Comparison of ENCODE assay signal across 28 cellular contexts in the genomic region with DNA sequence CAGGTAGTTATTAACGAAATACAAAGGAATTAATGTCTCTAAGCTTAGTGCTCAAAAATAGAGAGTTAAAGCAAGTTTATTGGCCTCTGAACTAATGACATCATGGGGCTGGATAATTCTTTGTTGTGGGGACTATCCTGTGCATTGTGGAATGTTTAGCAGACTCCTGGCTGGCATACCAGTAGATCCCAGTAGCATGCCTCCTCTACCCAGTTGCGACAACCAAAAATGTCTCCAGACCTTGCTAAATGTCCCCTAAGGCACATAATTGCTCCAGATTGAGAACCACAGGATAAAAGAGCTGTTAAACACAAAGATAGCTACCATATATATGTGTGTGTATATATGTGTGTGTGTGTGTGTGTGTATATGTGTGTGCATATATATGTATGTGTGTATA.
DNase-seq lines count a peak whose midpoint lies in the region; ATAC-seq, FAIRE-seq and TF ChIP-seq lines count a peak whose summit lies in the region.
"Had no signal": no experiment of that assay in that cellular context is flagged by ENCODE, and none has a peak within 500 bp of the region (broad histone marks: within the 10 kb centered on the region; RNA-seq: fewer than 3 reads in every experiment).

No MANE protein-coding gene starts in this region.

- FAIRE-seq in HepG2 (lab: Jason Lieb, UNC) = no peak
- FAIRE-seq in astrocyte (lab: Jason Lieb, UNC) = no peak
- FAIRE-seq: A204.1, GM12878, GM12892, GM18507, GM19239 had no signal

- H4K12ac ChIP-seq in trophoblast cell (ENCODE audit: low read depth, low read length) = no peak overlapping the region

- no peaks in the 10 kb centered on the region for H3K27me3 Mint-ChIP-seq in astrocyte (ENCODE audit: low read depth, unreplicated experiment)
- H3K27me3 Mint-ChIP-seq: CD4-positive, alpha-beta memory T cell; CD8-positive, alpha-beta memory T cell had no signal

- no TSS peak for BruUV-seq in HepG2 (replicated peaks; lab: Mats Ljungman, UMichigan)

- H3K18ac ChIP-seq in trophoblast cell (ENCODE audit: low read length) = no peak overlapping the region

- TF ChIP-seq EP300 in HepG2 (IDR thresholded peaks at IDR 0.05; ENCODE audit: low read depth in 2 of 2, low read length in 2 of 2) (no peak), HepG2 (CRISPR knock-in tag; IDR thresholded peaks at IDR 0.05; ENCODE audit: borderline replicate concordance) (no peak)

- H3K4me3 Mint-ChIP-seq in astrocyte (ENCODE audit: unreplicated experiment) = no peak overlapping the region
- H3K4me3 Mint-ChIP-seq: CD14-positive monocyte; CD4-positive, alpha-beta memory T cell; CD4-positive, CD25-positive, alpha-beta regulatory T cell; CD8-positive, alpha-beta memory T cell had no signal

- 30% methylated on average over 2 of the region's 2 CpGs for WGBS in HepG2 (ENCODE audit: low lambda C conversion rate)
- WGBS in right lobe of liver (ENCODE audit: insufficient coverage, low coverage, low lambda C conversion rate, missing lambda C conversion rate) = 58% methylated on average over 2 of the region's 2 CpGs
- no CpG with 5 or more reads among the region's 2 CpGs for WGBS in trophoblast cell (ENCODE audit: extremely low coverage, insufficient coverage, insufficient read length)

- H3K79me2 ChIP-seq in HepG2 (ENCODE audit: insufficient read depth, low read length) (no peaks in the 10 kb centered on the region), astrocyte (ENCODE audit: insufficient read depth, low read length) (no peaks in the 10 kb centered on the region), trophoblast cell (ENCODE audit: control insufficient read depth, insufficient read depth, low read length, poor library complexity) (no peaks in the 10 kb centered on the region)

- no peak overlapping the region for H3K23ac ChIP-seq in trophoblast cell (ENCODE audit: low read length)

- no peak overlapping the region for H2BK12ac ChIP-seq in trophoblast cell (ENCODE audit: low read length)

- H2BK120ac ChIP-seq in trophoblast cell (ENCODE audit: insufficient read depth, low read length, poor library complexity) = no peak overlapping the region

- H3K4me2 ChIP-seq in HepG2 (ENCODE audit: low read depth, low read length) (no peak overlapping the region), astrocyte (ENCODE audit: low read length) (no peak overlapping the region), trophoblast cell (ENCODE audit: low read length) (no peak overlapping the region)
- H3K4me2 ChIP-seq: BLaER1 had no signal

- no peak overlapping the region for H3K4ac ChIP-seq in trophoblast cell (ENCODE audit: low read depth, low read length)

- peaks cover 4% of the 10 kb centered on the region for H3K9me3 Mint-ChIP-seq in astrocyte (ENCODE audit: unreplicated experiment)

- no peak for TF ChIP-seq RAD21 in HepG2 (CRISPR knock-in tag; IDR thresholded peaks at IDR 0.05)

- no peaks in the 10 kb centered on the region for H3K79me1 ChIP-seq in trophoblast cell (ENCODE audit: low read length)

- no peaks in the 10 kb centered on the region for H3K36me3 Mint-ChIP-seq in astrocyte (ENCODE audit: low read depth, unreplicated experiment)
- H3K36me3 Mint-ChIP-seq: CD14-positive monocyte; CD4-positive, alpha-beta memory T cell; CD4-positive, CD25-positive, alpha-beta regulatory T cell; CD8-positive, alpha-beta memory T cell had no signal

- in situ Hi-C loops in HepG2 (cut with HindIII; ENCODE audit: extremely low pct_ligation_motif_present, low pct_unique_long_range_greater_than_20kb) = no loop called here

- H4K8ac ChIP-seq in trophoblast cell (ENCODE audit: low read depth, low read length) = no peak overlapping the region

- no peak overlapping the region for H3K4me3 ChIP-seq in HepG2 (replicated peaks in 1 of 3; ENCODE audit: insufficient read depth in 1 of 3, low read depth in 2 of 3, low read length in 3 of 3)
- no peak overlapping the region for H3K4me3 ChIP-seq in right lobe of liver
- H3K4me3 ChIP-seq in astrocyte (ENCODE audit: insufficient read depth, low read depth, low read length) = no peak overlapping the region
- no peak overlapping the region for H3K4me3 ChIP-seq in trophoblast cell (ENCODE audit: low read depth, low read length)
- H3K4me3 ChIP-seq: BLaER1, GM12878 had no signal

- no peaks in the 10 kb centered on the region for H3K4me1 ChIP-seq in HepG2 (ENCODE audit: insufficient read depth, low read length)
- no peaks in the 10 kb centered on the region for H3K4me1 ChIP-seq in right lobe of liver
- no peaks in the 10 kb centered on the region for H3K4me1 ChIP-seq in astrocyte (ENCODE audit: insufficient read depth, low read length)
- H3K4me1 ChIP-seq in trophoblast cell (ENCODE audit: control insufficient read depth in 1 of 2, insufficient read depth in 2 of 2, low read length in 2 of 2) = no peaks in the 10 kb centered on the region
- H3K4me1 ChIP-seq: BLaER1 had no signal

- no peak for ATAC-seq in HepG2
- no peak for ATAC-seq in right lobe of liver
- no peak for ATAC-seq in GM18870 (IDR thresholded peaks at IDR 0.05; ENCODE audit: unreplicated experiment)
- no peak for ATAC-seq in GM19463 (IDR thresholded peaks at IDR 0.05; ENCODE audit: unreplicated experiment)
- ATAC-seq: GM12878 had no signal

- DNase-seq in HepG2 (ENCODE audit: low spot score) (no peak), right lobe of liver (no peak), astrocyte (ENCODE audit: low read depth) (no peak), trophoblast cell (peak; percentile 81)
- DNase-seq: 8988T; ACHN; BE2C; C1 segment of cervical spinal cord; CD4-positive, alpha-beta memory T cell; CD4-positive, CD25-positive, alpha-beta regulatory T cell; CD8-positive, alpha-beta memory T cell; COR-L47; DMS 273 treated with DMSO at 0.1 percent for 48 hours; DMS153; DMS53; DMS79; DND-41; EL; GDM1 had no signal

- CTCF ChIA-PET in HepG2 (lab: Yijun Ruan, JAX; ENCODE audit: low intra/inter-chr PET ratio, low total read pairs) = no interaction called here

- H3K9me3 ChIP-seq in HepG2 (ENCODE audit: low read length) = no peaks in the 10 kb centered on the region
- H3K9me3 ChIP-seq in right lobe of liver = no peaks in the 10 kb centered on the region
- no peaks in the 10 kb centered on the region for H3K9me3 ChIP-seq in astrocyte (ENCODE audit: insufficient read depth, low read depth, low read length)
- H3K9me3 ChIP-seq in trophoblast cell (ENCODE audit: insufficient read depth, low read depth, low read length) = peaks cover 3% of the 10 kb centered on the region
- H3K9me3 ChIP-seq: BLaER1 had no signal

- no peak overlapping the region for H3K27ac ChIP-seq in HepG2 (ENCODE audit: extremely low read length, insufficient read depth, low read length)
- no peak overlapping the region for H3K27ac ChIP-seq in right lobe of liver
- no peak overlapping the region for H3K27ac ChIP-seq in astrocyte (ENCODE audit: low read depth, low read length)
- no peak overlapping the region for H3K27ac ChIP-seq in trophoblast cell (ENCODE audit: low read depth, low read length)
- H3K27ac ChIP-seq: BLaER1 had no signal

- H4K91ac ChIP-seq in trophoblast cell (ENCODE audit: low read depth, low read length) = no peak overlapping the region

- TF ChIP-seq POLR2A in HepG2 (IDR thresholded peaks at IDR 0.05; ENCODE audit: insufficient read depth in 1 of 2, low read depth in 2 of 2, low read length in 2 of 2) (no peak), right lobe of liver (IDR thresholded peaks at IDR 0.05) (no peak)

- H2AK5ac ChIP-seq in trophoblast cell (ENCODE audit: low read length) = no peak overlapping the region

- H2BK5ac ChIP-seq in trophoblast cell (ENCODE audit: low read depth, low read length, poor library complexity) = no peak overlapping the region

- TF ChIP-seq CTCF in HepG2 (CRISPR knock-in tag; IDR thresholded peaks at IDR 0.05) (no peak), right lobe of liver (IDR thresholded peaks at IDR 0.05) (no peak), astrocyte (IDR thresholded peaks at IDR 0.05; ENCODE audit: insufficient read depth, low read depth, low read length) (no peak)

- H3K14ac ChIP-seq in trophoblast cell (ENCODE audit: low read length) = no peak overlapping the region

- no peaks in the 10 kb centered on the region for H3K36me3 ChIP-seq in HepG2 (replicated peaks in 1 of 2; ENCODE audit: control insufficient read depth in 1 of 2, insufficient read depth in 2 of 2, low read length in 2 of 2)
- H3K36me3 ChIP-seq in right lobe of liver = no peaks in the 10 kb centered on the region
- H3K36me3 ChIP-seq in astrocyte (ENCODE audit: insufficient read depth, low read length) = no peaks in the 10 kb centered on the region
- H3K36me3 ChIP-seq in trophoblast cell (ENCODE audit: control insufficient read depth in 1 of 2, insufficient read depth in 2 of 2, low read length in 2 of 2) = peaks cover 0 to 2% of the 10 kb centered on the region in 2 experiments
- H3K36me3 ChIP-seq: BE2C, BLaER1 had no signal

- no peak overlapping the region for H3K9ac ChIP-seq in HepG2 (ENCODE audit: insufficient read depth, low read depth, low read length)
- no peak overlapping the region for H3K9ac ChIP-seq in astrocyte (ENCODE audit: low read length)
- no peak overlapping the region for H3K9ac ChIP-seq in trophoblast cell (ENCODE audit: low read length)
- H3K9ac ChIP-seq: BLaER1 had no signal

- H2AFZ ChIP-seq in HepG2 (ENCODE audit: low read length) (no peak overlapping the region), astrocyte (ENCODE audit: low read depth, low read length) (no peak overlapping the region), trophoblast cell (ENCODE audit: insufficient read depth, low read length, poor library complexity) (no peak overlapping the region)

- H4K20me1 ChIP-seq in HepG2 (ENCODE audit: insufficient read depth, low read length) = no peaks in the 10 kb centered on the region
- H4K20me1 ChIP-seq in astrocyte (ENCODE audit: insufficient read depth, low read length) = no peaks in the 10 kb centered on the region
- H4K20me1 ChIP-seq: BLaER1 had no signal

- POLR2A ChIA-PET in HepG2 (lab: Yijun Ruan, JAX) = no interaction called here

- H3K4me1 Mint-ChIP-seq in astrocyte (ENCODE audit: low read depth, unreplicated experiment) = no peaks in the 10 kb centered on the region
- H3K4me1 Mint-ChIP-seq: CD14-positive monocyte; CD4-positive, alpha-beta memory T cell; CD4-positive, CD25-positive, alpha-beta regulatory T cell; CD8-positive, alpha-beta memory T cell had no signal

- peak overlapping the region; percentile 10 for H3K27ac Mint-ChIP-seq in astrocyte (ENCODE audit: unreplicated experiment)
- H3K27ac Mint-ChIP-seq: CD14-positive monocyte; CD4-positive, alpha-beta memory T cell; CD8-positive, alpha-beta memory T cell had no signal

- no peaks in the 10 kb centered on the region for H3K27me3 ChIP-seq in HepG2 (ENCODE audit: control insufficient read depth in 1 of 2, insufficient read depth in 2 of 2, low read length in 2 of 2)
- no peaks in the 10 kb centered on the region for H3K27me3 ChIP-seq in right lobe of liver
- H3K27me3 ChIP-seq in astrocyte (ENCODE audit: insufficient read depth, low read length) = no peaks in the 10 kb centered on the region
- no peaks in the 10 kb centered on the region for H3K27me3 ChIP-seq in trophoblast cell (ENCODE audit: insufficient read depth, low read length)
- H3K27me3 ChIP-seq: BE2C, BLaER1 had no signal

- intact Hi-C loops in HepG2 (cut with micrococcal nuclease; ENCODE audit: unreplicated experiment) (no loop called here), right lobe of liver (cut with DNase I) (no loop called here)

TF ChIP-seq in HepG2, 621 proteins besides CTCF, POLR2A, EP300 and RAD21 (continues in another document):
- TF ChIP-seq ZNF557 (CRISPR knock-in tag; IDR thresholded peaks at IDR 0.05) (no peak), ZNF607 (CRISPR knock-in tag; IDR thresholded peaks at IDR 0.05; ENCODE audit: borderline replicate concordance) (no peak)

Comparison
In these comparisons a context has a peak if more than half of its experiments do, and no peak if none do; other contexts are left out.
1. DNase-seq: peak in trophoblast cell (2 of 2); none in HepG2 (single experiment), right lobe of liver (0 of 3) and astrocyte (single experiment).